Comparison of ENCODE assay signal across 8 cellular contexts in the genomic region with DNA sequence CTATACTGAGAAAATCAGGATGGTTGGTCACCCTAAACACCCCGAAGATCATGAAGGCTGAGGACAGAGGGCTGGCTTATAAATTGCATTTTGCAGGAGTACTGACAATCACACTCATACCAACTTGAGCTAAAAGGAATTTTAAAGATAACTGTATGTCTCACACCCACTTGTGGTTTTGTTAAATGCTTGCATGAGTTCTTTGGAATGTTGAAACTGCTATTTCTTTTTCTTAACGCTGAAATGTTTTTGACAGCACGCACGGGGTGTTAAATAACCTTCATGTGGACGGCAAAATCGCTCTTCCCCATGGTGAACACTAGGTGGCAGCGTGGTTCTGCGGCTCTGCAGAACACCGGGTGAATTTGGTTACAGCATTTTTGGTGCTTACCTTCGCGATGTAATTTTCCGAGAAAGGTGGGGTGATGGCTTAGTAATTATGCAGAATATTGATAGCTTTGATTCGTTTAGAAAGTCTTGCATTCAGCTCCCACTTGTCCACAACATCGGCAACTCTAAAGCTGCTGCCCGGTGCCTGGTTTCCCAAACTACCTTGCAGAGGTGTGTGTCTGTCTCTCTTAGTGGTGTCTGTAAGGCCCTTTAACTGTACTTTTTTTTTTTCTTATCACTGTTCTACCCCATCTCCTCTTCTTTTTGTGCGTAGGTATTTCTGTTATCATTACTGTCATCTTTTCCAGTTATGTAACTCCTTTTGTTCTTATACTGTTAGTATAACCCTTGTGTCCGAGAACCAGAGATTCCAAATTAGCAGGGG. TPM values are rescaled to one million over a fixed set of nuclear protein-coding genes. Genes with fewer than 3 reads are reported as not detected.
DNase-seq lines count a peak whose midpoint lies in the region; ATAC-seq, FAIRE-seq and TF ChIP-seq lines count a peak whose summit lies in the region.

No MANE protein-coding gene starts in this region.

- H3K4me3 ChIP-seq in A549: no peak overlapping the region
- H3K4me3 ChIP-seq in SU-DHL-6 (ENCODE audit: insufficient read depth, low read length, poor library complexity, severe bottlenecking): no peak overlapping the region
- H3K4me3 ChIP-seq in left ventricle myocardium inferior: no peak overlapping the region

- in situ Hi-C loops in GM13977 (cut with MboI; ENCODE audit: low pct_unique_long_range_greater_than_20kb, low sequenced_read_pairs, unreplicated experiment): loop anchor here (10.0 kb wide), 2 partner anchors 309 to 519 kb away; no protein-coding TSS in a partner anchor

- no peaks in the 10 kb centered on the region for H3K79me2 ChIP-seq in SU-DHL-6 (ENCODE audit: insufficient read depth, low read length)

- no peak for TF ChIP-seq POLR2A in A549 (IDR thresholded peaks at IDR 0.05; ENCODE audit: low read length)

- no peak overlapping the region for H3K27ac ChIP-seq in A549
- no peak overlapping the region for H3K27ac ChIP-seq in SU-DHL-6 (ENCODE audit: low read depth, low read length)
- no peak overlapping the region for H3K27ac ChIP-seq in left ventricle myocardium inferior (replicated peaks)

- H3K9me2 ChIP-seq in SU-DHL-6 (replicated peaks; ENCODE audit: insufficient read depth, low read length): no peaks in the 10 kb centered on the region

- H4K20me1 ChIP-seq in SU-DHL-6 (ENCODE audit: low read depth, low read length): no peaks in the 10 kb centered on the region

- POLR2A ChIA-PET in A549 (lab: Yijun Ruan, JAX): no interaction called here

- TF ChIP-seq RAD21 in A549 (conservative IDR thresholded peaks at IDR 0.05 in 1 of 2, IDR thresholded peaks at IDR 0.05 in 1 of 2): peak; percentile 98 to 99

- DNase-seq in A549 (ENCODE audit: low read depth in 1 of 2, low spot score in 1 of 2) (peak; percentile 78 to 83), GM13977 (ENCODE audit: low spot score) (peak; percentile 77), NAMALWA (ENCODE audit: low spot score) (peak; percentile 77), amniotic stem cell (lab: John Stamatoyannopoulos, UW) (peak; percentile 89), left ventricle myocardium inferior (no peak), sciatic nerve (ENCODE audit: low spot score) (no peak), cortex of kidney (lab: John Stamatoyannopoulos, UW) (no peak)

- WGBS in A549 (ENCODE audit: missing lambda C conversion rate): 21% methylated on average over 17 of the region's 17 CpGs

- no peaks in the 10 kb centered on the region for H3F3A ChIP-seq in SU-DHL-6 (ENCODE audit: insufficient read depth)

- H3K36me3 ChIP-seq in SU-DHL-6 (ENCODE audit: low read length): no peaks in the 10 kb centered on the region
- no peaks in the 10 kb centered on the region for H3K36me3 ChIP-seq in left ventricle myocardium inferior

- H2AFZ ChIP-seq in SU-DHL-6 (ENCODE audit: low read depth, low read length, severe bottlenecking): no peak overlapping the region

- CTCF ChIA-PET in A549 (lab: Yijun Ruan, JAX): interaction anchor here (0.5 to 12.3 kb wide), 86 partner anchors 9 to 591 kb away, joined by 3 to 228 read pairs (median 4); a partner anchor contains a TSS

- peak; percentile 79 to 92 for ATAC-seq in A549
- ATAC-seq in sciatic nerve: peak; percentile 82

- intact Hi-C loops in left ventricle myocardium inferior (cut with micrococcal nuclease): no loop called here
- intact Hi-C loops in sciatic nerve (cut with DNase I): loop anchor here (10.0 kb wide), 2 partner anchors 329 to 519 kb away; no protein-coding TSS in a partner anchor

- H3K9me3 ChIP-seq in A549 (no peaks in the 10 kb centered on the region), SU-DHL-6 (ENCODE audit: insufficient read depth, low read length) (no peaks in the 10 kb centered on the region), left ventricle myocardium inferior (replicated peaks) (no peaks in the 10 kb centered on the region)

- FAIRE-seq in A549 (lab: Jason Lieb, UNC): peak; percentile 98

- H3K4me2 ChIP-seq in A549 (peak overlapping the region; percentile 56), SU-DHL-6 (ENCODE audit: low read depth, low read length, poor library complexity, severe bottlenecking) (no peak overlapping the region)

- no peak overlapping the region for H3K9ac ChIP-seq in SU-DHL-6 (ENCODE audit: low read length)

- no peak for TF ChIP-seq EP300 in A549 (IDR thresholded peaks at IDR 0.05)

- TF ChIP-seq CTCF in A549 (IDR thresholded peaks at IDR 0.05) (peak; percentile 99), GM13977 (IDR thresholded peaks at IDR 0.05; ENCODE audit: extremely low read depth, insufficient read depth, missing control alignments) (peak; percentile 92), SU-DHL-6 (IDR thresholded peaks at IDR 0.05; ENCODE audit: insufficient read depth, low read length, poor library complexity, severe bottlenecking) (peak; percentile 77), left ventricle myocardium inferior (IDR thresholded peaks at IDR 0.05; ENCODE audit: borderline replicate concordance) (peak; percentile 95)

- H3K4me1 ChIP-seq in A549 (peaks cover 14% of the 10 kb centered on the region), left ventricle myocardium inferior (peaks cover 7% of the 10 kb centered on the region)

- H3K27me3 ChIP-seq in SU-DHL-6 (ENCODE audit: low read length) (no peaks in the 10 kb centered on the region), left ventricle myocardium inferior (ENCODE audit: low read depth) (peaks cover 5% of the 10 kb centered on the region)

TF ChIP-seq in A549, 52 proteins besides CTCF, POLR2A, EP300 and RAD21:
- TF ChIP-seq SMC3 (IDR thresholded peaks at IDR 0.05) (peak; percentile 97), TP53 (CRISPR knock-in tag; IDR thresholded peaks at IDR 0.05) (no peak), HDAC2 (IDR thresholded peaks at IDR 0.05) (no peak)

RNA-seq across cellular contexts. Expression of a gene that starts 51.7 kb away (rescaled TPM):
- polyA plus RNA-seq in A549 (2011; rRNA removed) (17.0 and 25.3 TPM in 2 replicates), A549 (2017; fragmentation: RNase III; extraction: RNeasy Plus Mini Kit Qiagen cat#74134 plus additional on column Dnase treatment) (8.9 to 10.1 TPM (median 9.8 TPM) in 3 replicates)
- 8.3 and 10.9 TPM in 2 replicates for polyA plus RNA-seq in A549 (2012; cell fraction: cytosol; rRNA removed)
- 9.9 and 14.0 TPM in 2 replicates for polyA plus RNA-seq in A549 (2012; cell fraction: nucleus; rRNA removed)
- polyA minus RNA-seq in A549 (2011; rRNA and poly(A)+ RNA removed): 30.1 and 36.5 TPM in 2 replicates
- total RNA-seq in left ventricle myocardium inferior (3.6 TPM), sciatic nerve (16.6 TPM)

Comparison
In these comparisons a context has a peak if more than half of its experiments do, and no peak if none do; other contexts are left out.
1. DNase-seq: peak in A549 (2 of 2), GM13977 (single experiment), NAMALWA (single experiment) and amniotic stem cell (single experiment); none in left ventricle myocardium inferior (single experiment), sciatic nerve (single experiment) and cortex of kidney (single experiment).
2. Peak in every context shown above with its lines, with median percentiles within 50 percentile points of each other: CTCF ChIP-seq.